Comparison of ENCODE assay signal across 1 cellular context in genomic region chr10:970311-971149, GRCh38.
A peak's percentile ranks its signal among the peaks of the same experiment; 100 is the strongest.
TF ChIP-seq lines count a peak whose summit lies in the region.

No MANE protein-coding gene starts in this region.

TF ChIP-seq in HepG2, 621 proteins besides CTCF, POLR2A, EP300 and RAD21 (continued from another document and continues in another):
- no peak for TF ChIP-seq BRCA1 (CRISPR knock-in tag; IDR thresholded peaks at IDR 0.05)
- no peak for TF ChIP-seq MED13 (CRISPR knock-in tag; IDR thresholded peaks at IDR 0.05)
- TF ChIP-seq RELA (CRISPR knock-in tag; IDR thresholded peaks at IDR 0.05): no peak
- TF ChIP-seq CEBPG (CRISPR knock-in tag; IDR thresholded peaks at IDR 0.05): peak; percentile 82
- 0 out of 4 replicates have a peak, but pooled peaks of 1 of the 2 experiments have one; percentile 38 for TF ChIP-seq ATF4 (CRISPR knock-in tag; IDR thresholded peaks at IDR 0.05)
- TF ChIP-seq SIN3B (IDR thresholded peaks at IDR 0.05; ENCODE audit: low read length): no peak
- TF ChIP-seq CENPT (CRISPR knock-in tag; IDR thresholded peaks at IDR 0.05; ENCODE audit: low read depth): no peak
- no peak for TF ChIP-seq HMGA1 (CRISPR knock-in tag; conservative IDR thresholded peaks at IDR 0.05)
- TF ChIP-seq NFIC (IDR thresholded peaks at IDR 0.05; ENCODE audit: low read length): peak; percentile 84; the same call in 1 of the 2 replicates
- TF ChIP-seq ZNF713 (CRISPR knock-in tag; IDR thresholded peaks at IDR 0.05): no peak
- TF ChIP-seq ATF7 (IDR thresholded peaks at IDR 0.05): no peak
- 0 out of 2 replicates have a peak, but pooled peaks have one; percentile 30 for TF ChIP-seq ATF7 (CRISPR knock-in tag; IDR thresholded peaks at IDR 0.05)
- 0 out of 2 replicates have a peak, but pooled peaks have one; percentile 25 for TF ChIP-seq ZHX1 (CRISPR knock-in tag; IDR thresholded peaks at IDR 0.05; ENCODE audit: low read depth)
- TF ChIP-seq IKZF4 (CRISPR knock-in tag; IDR thresholded peaks at IDR 0.05; ENCODE audit: borderline replicate concordance, low read depth, not compliant biosample characterization): no peak
- peak; percentile 51; the same call in 1 of the 2 replicates for TF ChIP-seq PRDM10 (CRISPR knock-in tag; IDR thresholded peaks at IDR 0.05; ENCODE audit: low read depth)
- TF ChIP-seq TEAD2 (CRISPR knock-in tag; IDR thresholded peaks at IDR 0.05): no peak
- TF ChIP-seq NR2F1 (CRISPR knock-in tag; IDR thresholded peaks at IDR 0.05): peak; percentile 37 to 69; a peak in 3 of 4 replicates
- TF ChIP-seq RNF219 (CRISPR knock-in tag; IDR thresholded peaks at IDR 0.05): no peak
- TF ChIP-seq NR2C2 (CRISPR knock-in tag; IDR thresholded peaks at IDR 0.05; ENCODE audit: borderline replicate concordance): no peak
- no peak for TF ChIP-seq ZBTB40 (IDR thresholded peaks at IDR 0.05)
- TF ChIP-seq ZBTB40 (CRISPR knock-in tag; IDR thresholded peaks at IDR 0.05): no peak; the same call in 1 of the 2 replicates
- no peak for TF ChIP-seq ZNF781 (CRISPR knock-in tag; IDR thresholded peaks at IDR 0.05; ENCODE audit: borderline replicate concordance, not compliant biosample characterization)
- TF ChIP-seq MEIS1 (CRISPR knock-in tag; IDR thresholded peaks at IDR 0.05; ENCODE audit: borderline replicate concordance): peak; percentile 76; the same call in 1 of the 2 replicates
- no peak; the same call in 1 of the 2 replicates for TF ChIP-seq KLF15 (CRISPR knock-in tag; IDR thresholded peaks at IDR 0.05; ENCODE audit: borderline replicate concordance)
- TF ChIP-seq CBX1 (IDR thresholded peaks at IDR 0.05; ENCODE audit: low read depth): no peak
- peak; percentile 72; the same call in 1 of the 2 replicates for TF ChIP-seq ZNF878 (CRISPR knock-in tag; IDR thresholded peaks at IDR 0.05)
- TF ChIP-seq ZBTB43 (CRISPR knock-in tag; conservative IDR thresholded peaks at IDR 0.05): no peak
- TF ChIP-seq ZNF75D (CRISPR knock-in tag; IDR thresholded peaks at IDR 0.05; ENCODE audit: borderline replicate concordance): no peak
- no peak; the same call in 1 of the 2 replicates for TF ChIP-seq THRA (CRISPR knock-in tag; IDR thresholded peaks at IDR 0.05; ENCODE audit: borderline replicate concordance)
- no peak for TF ChIP-seq ZNF670 (CRISPR knock-in tag; IDR thresholded peaks at IDR 0.05; ENCODE audit: borderline replicate concordance)
- no peak for TF ChIP-seq PHB2 (IDR thresholded peaks at IDR 0.05; ENCODE audit: partially characterized antibody)
- TF ChIP-seq FOXO4 (CRISPR knock-in tag; conservative IDR thresholded peaks at IDR 0.05): no peak
- peak; percentile 73; the same call in 1 of the 2 replicates for TF ChIP-seq FOXK2 (IDR thresholded peaks at IDR 0.05)
